In genomic region chr18:47141289-47141688, GRCh38 we compare ENCODE assay signal across 41 cellular contexts.
"Had no signal": no experiment of that assay in that cellular context is flagged by ENCODE, and none has a peak within 500 bp of the region (broad histone marks: within the 10 kb centered on the region; RNA-seq: fewer than 3 reads in every experiment).

No MANE protein-coding gene starts in this region.

- H3K27me3 Mint-ChIP-seq: activated naive CD4-positive, alpha-beta T cell treated with anti-CD3 and anti-CD28 coated beads, Interleukin-2, amount 10 ng/mL, durations not matched to agents 7 days and 5 days; activated naive CD4-positive, alpha-beta T cell treated with anti-CD3 and anti-CD28 coated beads, Interleukin-2, amount 50 U/mL, for 24 hours; activated naive CD8-positive, alpha-beta T cell; activated naive CD8-positive, alpha-beta T cell treated with anti-CD3 and anti-CD28 coated beads for 36 hours; activated naive CD8-positive, alpha-beta T cell treated with anti-CD3 and anti-CD28 coated beads, Interleukin-2, amount 10 ng/mL, durations not matched to agents 7 days and 5 days; activated naive CD8-positive, alpha-beta T cell treated with anti-CD3 and anti-CD28 coated beads, Interleukin-2, amount 50 U/mL, for 24 hours; activated T-cell treated with anti-CD3 and anti-CD28 coated beads, Interleukin-2, amount 50 U/mL, for 24 hours; activated T-helper 17 cell treated with anti-CD3 and anti-CD28 coated beads, Interleukin-2, amount 50 U/mL, for 72 hours; brain; central memory CD8-positive, alpha-beta T cell had no signal

- FAIRE-seq: astrocyte, bronchial epithelial cell had no signal

- H3K9me3 Mint-ChIP-seq: activated naive CD4-positive, alpha-beta T cell treated with anti-CD3 and anti-CD28 coated beads for 36 hours; activated naive CD4-positive, alpha-beta T cell treated with anti-CD3 and anti-CD28 coated beads, Interleukin-2, amount 10 ng/mL, durations not matched to agents 7 days and 5 days; activated naive CD4-positive, alpha-beta T cell treated with anti-CD3 and anti-CD28 coated beads, Interleukin-2, amount 50 U/mL, for 24 hours; activated naive CD4-positive, alpha-beta T cell treated with anti-CD3 and anti-CD28 coated beads, Interleukin-2, amount 50 U/mL, for 72 hours; activated naive CD8-positive, alpha-beta T cell treated with anti-CD3 and anti-CD28 coated beads for 36 hours; activated naive CD8-positive, alpha-beta T cell treated with anti-CD3 and anti-CD28 coated beads, Interleukin-2, amount 50 U/mL, for 24 hours; activated T-cell treated with anti-CD3 and anti-CD28 coated beads, Interleukin-2, amount 50 U/mL, for 24 hours; activated T-cell treated with anti-CD3 and anti-CD28 coated beads, Interleukin-2, amount 50 U/mL, for 4 hours; activated T-helper 1 cell treated with anti-CD3 and anti-CD28 coated beads, Interleukin-12 subunit alpha, Interleukin-12 subunit beta, Interleukin-2, Interleukin-4 antibody, amounts not matched to agents 30 ng/mL and 10 ng/mL and 1 ng/mL, durations not matched to agents 14 hours and 24 hours and 36 hours; activated T-helper 17 cell treated with anti-CD3 and anti-CD28 coated beads, Interleukin-2, amount 50 U/mL, for 72 hours; activated T-helper 2 cell treated with anti-CD3 and anti-CD28 coated beads, Interferon-gamma antibody, Interleukin-2, Interleukin-4, amounts not matched to agents 10 μg/mL and 5 μg/mL and 100 μg/mL, durations not matched to agents 14 hours and 24 hours and 36 hours; brain; central memory CD8-positive, alpha-beta T cell had no signal

- DNase-seq: activated effector memory CD4-positive, alpha-beta T cell treated with anti-CD3 and anti-CD28 coated beads, Interleukin-2, amount 50 U/mL, for 16 hours; activated effector memory CD4-positive, alpha-beta T cell treated with Interleukin-2 at 50 U/mL for 16 hours; activated gamma-delta T cell; activated gamma-delta T cell treated with Interleukin-2 at 50 U/mL for 16 hours; activated naive CD4-positive, alpha-beta T cell; activated naive CD4-positive, alpha-beta T cell treated with anti-CD3 and anti-CD28 coated beads for 36 hours; activated naive CD4-positive, alpha-beta T cell treated with anti-CD3 and anti-CD28 coated beads, Interleukin-2, amount 10 ng/mL, durations not matched to agents 7 days and 5 days; activated naive CD4-positive, alpha-beta T cell treated with anti-CD3 and anti-CD28 coated beads, Interleukin-2, amount 50 U/mL, for 16 hours; activated naive CD4-positive, alpha-beta T cell treated with Interleukin-2 at 50 U/mL for 16 hours; activated naive CD8-positive, alpha-beta T cell treated with anti-CD3 and anti-CD28 coated beads for 36 hours; activated naive CD8-positive, alpha-beta T cell treated with anti-CD3 and anti-CD28 coated beads, Interleukin-2, amount 10 ng/mL, durations not matched to agents 7 days and 5 days; activated naive CD8-positive, alpha-beta T cell treated with anti-CD3 and anti-CD28 coated beads, Interleukin-2, amount 50 U/mL, for 24 hours; activated T-cell treated with anti-CD3 and anti-CD28 coated beads for 4 hours; activated T-cell treated with anti-CD3 and anti-CD28 coated beads, Interleukin-2, amount 50 U/mL, for 1 hour; activated T-cell treated with anti-CD3 and anti-CD28 coated beads, Interleukin-2, amount 50 U/mL, for 24 hours; activated T-cell treated with anti-CD3 and anti-CD28 coated beads, Interleukin-2, amount 50 U/mL, for 4 hours; activated T-cell treated with anti-CD3 and anti-CD28 coated beads, Interleukin-2, amount 50 U/mL, for 48 hours; activated T-cell treated with anti-CD3 and anti-CD28 coated beads, Interleukin-2, amount 50 U/mL, for 72 hours; adrenal gland; amniotic stem cell; amygdala; anterior cingulate cortex; aorta; body of pancreas; brain microvascular endothelial cell; caudate nucleus; central memory CD4-positive, alpha-beta T cell; cerebellar nuclear complex had no signal

- H3K27ac Mint-ChIP-seq: activated naive CD4-positive, alpha-beta T cell treated with anti-CD3 and anti-CD28 coated beads for 36 hours; activated naive CD4-positive, alpha-beta T cell treated with anti-CD3 and anti-CD28 coated beads, Interleukin-2, amount 10 ng/mL, durations not matched to agents 7 days and 5 days; activated naive CD4-positive, alpha-beta T cell treated with anti-CD3 and anti-CD28 coated beads, Interleukin-2, amount 50 U/mL, for 24 hours; activated naive CD4-positive, alpha-beta T cell treated with anti-CD3 and anti-CD28 coated beads, Interleukin-2, amount 50 U/mL, for 72 hours; activated naive CD8-positive, alpha-beta T cell; activated naive CD8-positive, alpha-beta T cell treated with anti-CD3 and anti-CD28 coated beads for 36 hours; activated naive CD8-positive, alpha-beta T cell treated with anti-CD3 and anti-CD28 coated beads, Interleukin-2, amount 10 ng/mL, durations not matched to agents 7 days and 5 days; activated naive CD8-positive, alpha-beta T cell treated with anti-CD3 and anti-CD28 coated beads, Interleukin-2, amount 50 U/mL, for 24 hours; activated T-cell treated with anti-CD3 and anti-CD28 coated beads, Interleukin-2, amount 50 U/mL, for 24 hours; activated T-cell treated with anti-CD3 and anti-CD28 coated beads, Interleukin-2, amount 50 U/mL, for 72 hours; activated T-helper 1 cell treated with anti-CD3 and anti-CD28 coated beads, Interleukin-12 subunit alpha, Interleukin-12 subunit beta, Interleukin-2, Interleukin-4 antibody, amounts not matched to agents 30 ng/mL and 10 ng/mL and 1 ng/mL, durations not matched to agents 14 hours and 24 hours and 36 hours; activated T-helper 17 cell treated with anti-CD3 and anti-CD28 coated beads, Interleukin-2, amount 50 U/mL, for 72 hours; activated T-helper 2 cell treated with anti-CD3 and anti-CD28 coated beads, Interferon-gamma antibody, Interleukin-2, Interleukin-4, amounts not matched to agents 10 μg/mL and 5 μg/mL and 100 μg/mL, durations not matched to agents 14 hours and 24 hours and 36 hours had no signal

- H3K4me1 ChIP-seq: ascending aorta, breast epithelium had no signal

- H3K27me3 ChIP-seq: adrenal gland, ascending aorta, body of pancreas, brain microvascular endothelial cell, breast epithelium, cardiac muscle cell had no signal

- H3K4me1 Mint-ChIP-seq: activated naive CD4-positive, alpha-beta T cell treated with anti-CD3 and anti-CD28 coated beads, Interleukin-2, amount 10 ng/mL, durations not matched to agents 7 days and 5 days had no signal

- H3K9me3 ChIP-seq: adrenal gland, ascending aorta, body of pancreas, breast epithelium had no signal

- H3K4me3 ChIP-seq: adrenal gland, ascending aorta, body of pancreas, breast epithelium, cardiac muscle cell had no signal

- ATAC-seq: activated naive CD4-positive, alpha-beta T cell treated with anti-CD3 and anti-CD28 coated beads, Interleukin-2, amount 50 U/mL, for 72 hours; activated naive CD8-positive, alpha-beta T cell treated with anti-CD3 and anti-CD28 coated beads, Interleukin-2, amount 50 U/mL, for 24 hours; activated T-cell treated with anti-CD3 and anti-CD28 coated beads, Interleukin-2, amount 50 U/mL, for 4 hours; activated T-cell treated with anti-CD3 and anti-CD28 coated beads, Interleukin-2, amount 50 U/mL, for 72 hours; activated T-helper 17 cell treated with anti-CD3 and anti-CD28 coated beads, Interleukin-2, amount 50 U/mL, for 72 hours; body of pancreas had no signal

- H3K36me3 ChIP-seq: adrenal gland, brain microvascular endothelial cell, breast epithelium had no signal

- H3K4me3 Mint-ChIP-seq: activated naive CD4-positive, alpha-beta T cell treated with anti-CD3 and anti-CD28 coated beads for 36 hours; activated naive CD4-positive, alpha-beta T cell treated with anti-CD3 and anti-CD28 coated beads, Interleukin-2, amount 10 ng/mL, durations not matched to agents 7 days and 5 days; activated naive CD4-positive, alpha-beta T cell treated with anti-CD3 and anti-CD28 coated beads, Interleukin-2, amount 50 U/mL, for 24 hours; activated naive CD8-positive, alpha-beta T cell; activated naive CD8-positive, alpha-beta T cell treated with anti-CD3 and anti-CD28 coated beads for 36 hours; activated naive CD8-positive, alpha-beta T cell treated with anti-CD3 and anti-CD28 coated beads, Interleukin-2, amount 10 ng/mL, durations not matched to agents 7 days and 5 days; activated naive CD8-positive, alpha-beta T cell treated with anti-CD3 and anti-CD28 coated beads, Interleukin-2, amount 50 U/mL, for 24 hours; activated T-cell treated with anti-CD3 and anti-CD28 coated beads, Interleukin-2, amount 50 U/mL, for 24 hours; activated T-cell treated with anti-CD3 and anti-CD28 coated beads, Interleukin-2, amount 50 U/mL, for 4 hours; activated T-cell treated with anti-CD3 and anti-CD28 coated beads, Interleukin-2, amount 50 U/mL, for 72 hours; activated T-helper 1 cell treated with anti-CD3 and anti-CD28 coated beads, Interleukin-12 subunit alpha, Interleukin-12 subunit beta, Interleukin-2, Interleukin-4 antibody, amounts not matched to agents 30 ng/mL and 10 ng/mL and 1 ng/mL, durations not matched to agents 14 hours and 24 hours and 36 hours; activated T-helper 17 cell treated with anti-CD3 and anti-CD28 coated beads, Interleukin-2, amount 50 U/mL, for 72 hours; brain; central memory CD8-positive, alpha-beta T cell had no signal

- H3K27ac ChIP-seq: ascending aorta, body of pancreas, brain microvascular endothelial cell, breast epithelium, cardiac muscle cell had no signal
